In genomic region chr12:101338087-101338486, GRCh38 we compare ENCODE assay signal across 8 cellular contexts.
"Had no signal": no experiment of that assay in that cellular context is flagged by ENCODE, and none has a peak within 500 bp of the region (broad histone marks: within the 10 kb centered on the region; RNA-seq: fewer than 3 reads in every experiment).

No MANE protein-coding gene starts in this region.

- ATAC-seq: GM12878 had no signal

- H3K4me3 ChIP-seq: GM12878 had no signal

- DNase-seq: GDM1, GF-D8 had no signal

- FAIRE-seq: G401.6, GM12878, GM12891, GM12892, GM18507, GM19239 had no signal
